Comparison of ENCODE assay signal across 26 cellular contexts in genomic region chr2:30639836-30640235, GRCh38.
"Had no signal": no experiment of that assay in that cellular context is flagged by ENCODE, and none has a peak within 500 bp of the region (broad histone marks: within the 10 kb centered on the region; RNA-seq: fewer than 3 reads in every experiment).

No MANE protein-coding gene starts in this region.

- H3K27me3 Mint-ChIP-seq: activated CD4-positive, alpha-beta memory T cell treated with anti-CD3 and anti-CD28 coated beads, Interleukin-2, amount 10 ng/mL, durations not matched to agents 7 days and 5 days; activated CD4-positive, alpha-beta T cell treated with anti-CD3 and anti-CD28 coated beads, Interleukin-2, amount 10 ng/mL, durations not matched to agents 24 days and 14 days; activated naive CD4-positive, alpha-beta T cell treated with anti-CD3 and anti-CD28 coated beads, Interleukin-2, amount 50 U/mL, for 24 hours; naive B cell; stimulated activated memory B cell treated with anti-CD40 and anti-IgM and Interleukin-4, amounts not matched to agents 10 μg/mL and 1 μg/mL and 100 μg/mL, for 72 hours had no signal

- H3K27me3 ChIP-seq: adrenal gland, ascending aorta, brain microvascular endothelial cell, transverse colon, uterus had no signal

- H3K36me3 ChIP-seq: adrenal gland, brain microvascular endothelial cell, transverse colon, uterus had no signal

- H3K27ac ChIP-seq: adrenal gland, ascending aorta, brain microvascular endothelial cell, lower lobe of right lung, transverse colon, uterus had no signal

- H3K4me1 Mint-ChIP-seq: activated CD4-positive, alpha-beta memory T cell treated with anti-CD3 and anti-CD28 coated beads, Interleukin-2, amount 10 ng/mL, durations not matched to agents 7 days and 5 days; activated CD4-positive, alpha-beta T cell treated with anti-CD3 and anti-CD28 coated beads, Interleukin-2, amount 10 ng/mL, durations not matched to agents 24 days and 14 days; activated naive CD4-positive, alpha-beta T cell treated with anti-CD3 and anti-CD28 coated beads, Interleukin-2, amount 50 U/mL, for 24 hours; immature natural killer cell; neural crest cell; stimulated activated memory B cell treated with anti-CD40 and anti-IgM and Interleukin-4, amounts not matched to agents 10 μg/mL and 1 μg/mL and 100 μg/mL, for 72 hours had no signal

- H3K9me3 ChIP-seq: adrenal gland, ascending aorta, lower lobe of right lung, transverse colon, uterus had no signal

- H3K27ac Mint-ChIP-seq: activated CD4-positive, alpha-beta memory T cell treated with anti-CD3 and anti-CD28 coated beads, Interleukin-2, amount 10 ng/mL, durations not matched to agents 7 days and 5 days; activated CD4-positive, alpha-beta T cell treated with anti-CD3 and anti-CD28 coated beads, Interleukin-2, amount 10 ng/mL, durations not matched to agents 24 days and 14 days; activated naive CD4-positive, alpha-beta T cell treated with anti-CD3 and anti-CD28 coated beads, Interleukin-2, amount 50 U/mL, for 24 hours; activated T-cell treated with anti-CD3 and anti-CD28 coated beads, Interleukin-2, amount 50 U/mL, for 72 hours; immature natural killer cell; stimulated activated memory B cell treated with anti-CD40 and anti-IgM and Interleukin-4, amounts not matched to agents 10 μg/mL and 1 μg/mL and 100 μg/mL, for 72 hours had no signal

- FAIRE-seq: small intestine had no signal

- H3K4me1 ChIP-seq: adrenal gland, lower lobe of right lung had no signal

- ATAC-seq: activated CD4-positive, CD25-positive, alpha-beta regulatory T cell treated with anti-CD3 and anti-CD28 coated beads, Interleukin-2, amount 50 U/mL, for 24 hours; activated T-cell treated with anti-CD3 and anti-CD28 coated beads, Interleukin-2, amount 50 U/mL, for 72 hours; left lobe of liver; lower lobe of right lung; sciatic nerve; stimulated activated memory B cell treated with anti-CD40 and anti-IgM and Interleukin-4, amounts not matched to agents 10 μg/mL and 1 μg/mL and 100 μg/mL, for 72 hours had no signal

- H3K4me3 ChIP-seq: adrenal gland, ascending aorta, lower lobe of right lung, transverse colon, uterus had no signal

- DNase-seq: activated CD4-positive, alpha-beta memory T cell treated with anti-CD3 and anti-CD28 coated beads, Interleukin-2, amount 10 ng/mL, durations not matched to agents 7 days and 5 days; activated CD4-positive, alpha-beta T cell treated with anti-CD3 and anti-CD28 coated beads, Interleukin-2, amount 10 ng/mL, durations not matched to agents 24 days and 14 days; activated gamma-delta T cell treated with Interleukin-2 at 50 U/mL for 16 hours; activated T-cell treated with anti-CD3 and anti-CD28 coated beads, Interleukin-2, amount 50 U/mL, for 72 hours; adrenal gland; brain microvascular endothelial cell; caudate nucleus; dermis blood vessel endothelial cell; effector CD8-positive, alpha-beta T cell; erythroblast; foreskin fibroblast; immature natural killer cell; lower lobe of right lung; naive B cell; occipital lobe; small intestine; T1000; transverse colon; uterus had no signal

- H3K9me3 Mint-ChIP-seq: activated CD4-positive, alpha-beta memory T cell treated with anti-CD3 and anti-CD28 coated beads, Interleukin-2, amount 10 ng/mL, durations not matched to agents 7 days and 5 days; activated CD4-positive, alpha-beta T cell treated with anti-CD3 and anti-CD28 coated beads, Interleukin-2, amount 10 ng/mL, durations not matched to agents 24 days and 14 days; activated naive CD4-positive, alpha-beta T cell treated with anti-CD3 and anti-CD28 coated beads, Interleukin-2, amount 50 U/mL, for 24 hours; activated T-cell treated with anti-CD3 and anti-CD28 coated beads, Interleukin-2, amount 50 U/mL, for 72 hours; immature natural killer cell; naive B cell; neural crest cell; stimulated activated memory B cell treated with anti-CD40 and anti-IgM and Interleukin-4, amounts not matched to agents 10 μg/mL and 1 μg/mL and 100 μg/mL, for 72 hours had no signal

- H3K4me3 Mint-ChIP-seq: activated CD4-positive, alpha-beta memory T cell treated with anti-CD3 and anti-CD28 coated beads, Interleukin-2, amount 10 ng/mL, durations not matched to agents 7 days and 5 days; activated CD4-positive, alpha-beta T cell treated with anti-CD3 and anti-CD28 coated beads, Interleukin-2, amount 10 ng/mL, durations not matched to agents 24 days and 14 days; activated naive CD4-positive, alpha-beta T cell treated with anti-CD3 and anti-CD28 coated beads, Interleukin-2, amount 50 U/mL, for 24 hours; activated T-cell treated with anti-CD3 and anti-CD28 coated beads, Interleukin-2, amount 50 U/mL, for 72 hours; immature natural killer cell; naive B cell; neural crest cell; stimulated activated memory B cell treated with anti-CD40 and anti-IgM and Interleukin-4, amounts not matched to agents 10 μg/mL and 1 μg/mL and 100 μg/mL, for 72 hours had no signal
